ENCODE assay signal across 7 cellular contexts in genomic region chr11:49893442-49893841, GRCh38. TPM values are rescaled to one million over a fixed set of nuclear protein-coding genes. Genes with fewer than 3 reads are reported as not detected.
"Had no signal": no experiment of that assay in that cellular context is flagged by ENCODE, and none has a peak within 500 bp of the region (broad histone marks: within the 10 kb centered on the region; RNA-seq: fewer than 3 reads in every experiment).

No MANE protein-coding gene starts in this region.

RNA-seq across cellular contexts. Expression of gene OR4C13, which starts 58.7 kb away (rescaled TPM):
- total RNA-seq: GM23248, GM23338, H1, H4, H7, H9, HFFc6 had no signal
- polyA plus RNA-seq: GM23248, GM23338, H1 had no signal
